ENCODE assay signal across 27 cellular contexts in genomic region chr6:65876668-65877067, GRCh38.
"Had no signal": no experiment of that assay in that cellular context is flagged by ENCODE, and none has a peak within 500 bp of the region (broad histone marks: within the 10 kb centered on the region; RNA-seq: fewer than 3 reads in every experiment).

No MANE protein-coding gene starts in this region.

- DNase-seq: stimulated activated CD4-positive, alpha-beta T cell treated with anti-CD3 and anti-CD28 coated beads, Interleukin-2, amount 100 ng/mL, for 48 hours; stimulated activated CD4-positive, alpha-beta T cell treated with anti-CD3 and anti-CD28 coated beads, Interleukin-4, amount 100 ng/mL, for 1 hour; stimulated activated CD4-positive, alpha-beta T cell treated with anti-CD3 and anti-CD28 coated beads, Interleukin-4, amount 100 ng/mL, for 24 hours; stimulated activated CD4-positive, alpha-beta T cell treated with anti-CD3 and anti-CD28 coated beads, Interleukin-4, amount 100 ng/mL, for 4 hours; stimulated activated CD8-positive, alpha-beta memory T cell treated with anti-CD3 and anti-CD28 coated beads, Interleukin-4, amount 100 ng/mL, for 48 hours; stimulated activated naive B cell treated with anti-CD40 and anti-IgM and Interleukin-4, amounts not matched to agents 10 μg/mL and 1 μg/mL and 100 μg/mL, for 72 hours; stimulated activated naive CD4-positive, alpha-beta T cell; stimulated activated naive CD4-positive, alpha-beta T cell treated with Interleukin-2 at 50 U/mL for 16 hours; stimulated activated naive CD8-positive, alpha-beta T cell treated with anti-CD3 and anti-CD28 coated beads, Interleukin-15, amount 100 ng/mL, for 72 hours; stimulated activated naive CD8-positive, alpha-beta T cell treated with anti-CD3 and anti-CD28 coated beads, Interleukin-15, Interleukin-2, amounts not matched to agents 100 U/mL and 50 U/mL, for 24 hours; stomach; substantia nigra; testis; thyroid gland; tibial artery; transverse colon; trophoblast cell; upper lobe of left lung; upper lobe of right lung; uterus had no signal

- H3K4me1 ChIP-seq: stomach, suprapubic skin, testis, thyroid gland, tibial artery, tibial nerve, transverse colon, upper lobe of left lung, upper lobe of right lung, uterus, vagina had no signal

- FAIRE-seq: urothelium cell line had no signal

- H3K27ac ChIP-seq: stomach, suprapubic skin, testis, thoracic aorta, thyroid gland, tibial artery, tibial nerve, transverse colon, upper lobe of left lung, upper lobe of right lung, uterus, vagina had no signal

- ATAC-seq: stimulated activated effector memory CD8-positive, alpha-beta T cell treated with anti-CD3 and anti-CD28 coated beads, Interleukin-12 subunit alpha, Interleukin-12 subunit beta, amount 100 ng/mL, for 72 hours; stimulated activated memory B cell treated with anti-CD40 and anti-IgM and Interleukin-4, amounts not matched to agents 10 μg/mL and 1 μg/mL and 100 μg/mL, for 72 hours; stimulated activated naive B cell treated with anti-CD40 and anti-IgM and Interleukin-4, amounts not matched to agents 10 μg/mL and 1 μg/mL and 100 μg/mL, for 72 hours; stimulated activated naive CD8-positive, alpha-beta T cell treated with anti-CD3 and anti-CD28 coated beads, Interleukin-15, amount 100 ng/mL, for 72 hours; stimulated activated naive CD8-positive, alpha-beta T cell treated with anti-CD3 and anti-CD28 coated beads, Interleukin-15, Interleukin-2, amounts not matched to agents 100 U/mL and 50 U/mL, for 24 hours; upper lobe of right lung had no signal

- H3K4me3 ChIP-seq: stomach, suprapubic skin, testis, thoracic aorta, thyroid gland, tibial artery, tibial nerve, transverse colon, upper lobe of left lung, upper lobe of right lung, uterus, vagina had no signal

- H3K27me3 ChIP-seq: stomach, suprapubic skin, testis, thyroid gland, tibial artery, tibial nerve, transverse colon, upper lobe of left lung, upper lobe of right lung, uterus, vagina had no signal

- H3K36me3 ChIP-seq: stomach, suprapubic skin, thoracic aorta, thyroid gland, tibial artery, tibial nerve, transverse colon, upper lobe of left lung, upper lobe of right lung, uterus, vagina had no signal

- H3K9me3 ChIP-seq: stomach, suprapubic skin, testis, thoracic aorta, thyroid gland, tibial artery, tibial nerve, transverse colon, upper lobe of left lung, upper lobe of right lung, uterus, vagina had no signal
